ENCODE assay signal across 8 cellular contexts in the genomic region with DNA sequence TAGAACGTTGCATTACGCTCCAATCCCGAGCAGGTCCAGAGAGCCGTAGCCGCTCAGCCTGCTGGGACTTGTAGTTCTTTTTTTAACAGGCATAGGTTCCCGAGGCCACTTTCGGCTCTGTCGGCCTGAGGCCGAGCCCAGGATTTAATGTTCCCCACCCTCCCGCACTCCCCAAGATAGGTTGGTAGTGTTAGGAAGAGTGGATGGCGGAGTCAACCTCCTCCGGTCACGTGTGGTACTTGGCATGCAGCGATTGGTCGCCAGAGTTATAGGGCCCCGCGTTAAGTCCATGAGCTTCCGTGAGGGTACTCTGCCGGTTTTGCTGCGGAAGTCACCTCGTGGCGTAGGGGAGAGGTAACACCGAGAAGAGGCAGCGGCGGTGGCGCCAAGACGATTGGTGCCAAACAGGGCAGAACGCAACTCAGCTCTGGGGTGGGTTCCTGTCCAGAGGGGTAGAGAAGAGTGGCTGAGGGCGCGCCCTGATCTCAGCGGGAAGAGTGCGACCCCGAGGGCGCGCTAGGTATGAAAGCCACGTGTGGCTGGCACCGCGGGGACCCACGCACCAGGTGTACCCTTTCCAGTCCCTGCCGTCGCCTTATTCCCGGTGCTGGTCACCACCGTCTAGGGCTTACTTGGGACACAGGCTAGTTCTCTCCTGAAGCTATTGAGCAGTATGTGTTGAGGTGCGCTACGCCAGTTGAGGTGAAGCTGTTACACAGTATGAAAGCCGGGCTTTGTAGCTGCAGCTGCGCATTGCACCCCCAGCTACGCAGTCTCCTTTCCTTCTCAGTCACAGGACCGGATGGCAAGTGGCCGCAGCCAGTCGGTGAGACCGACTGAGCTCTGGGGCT.
A peak's percentile ranks its signal among the peaks of the same experiment; 100 is the strongest.
DNase-seq lines count a peak whose midpoint lies in the region; ATAC-seq lines count a peak whose summit lies in the region.

No MANE protein-coding gene starts in this region.

- peak; percentile 85 for DNase-seq in NCI-H1092 treated with DMSO at 0.1 percent for 48 hours (lab: John Stamatoyannopoulos, UW)
- DNase-seq in NCI-H1092 (lab: John Stamatoyannopoulos, UW): no peak
- peak; percentile 82 for DNase-seq in NCI-H2171 (lab: John Stamatoyannopoulos, UW)
- DNase-seq in activated naive CD4-positive, alpha-beta T cell treated with anti-CD3 and anti-CD28 coated beads, Interleukin-2, amount 50 U/mL, for 72 hours (ENCODE audit: low spot score in 2 of 2): peak; percentile 60 to 83
- peak; percentile 89 for DNase-seq in left lobe of liver (ENCODE audit: low spot score)
- peak; percentile 71 for DNase-seq in stromal cell of bone marrow (ENCODE audit: low read depth)
- no peak for DNase-seq in central memory CD4-positive, alpha-beta T cell

- H3K9me3 Mint-ChIP-seq in activated naive CD4-positive, alpha-beta T cell treated with anti-CD3 and anti-CD28 coated beads, Interleukin-2, amount 50 U/mL, for 72 hours: no peaks in the 10 kb centered on the region

- peak overlapping the region; percentile 98 to 99 for H3K27ac Mint-ChIP-seq in activated naive CD4-positive, alpha-beta T cell treated with anti-CD3 and anti-CD28 coated beads, Interleukin-2, amount 50 U/mL, for 72 hours

- peaks cover 0 to 5% of the 10 kb centered on the region in 2 donors for H3K36me3 Mint-ChIP-seq in activated naive CD4-positive, alpha-beta T cell treated with anti-CD3 and anti-CD28 coated beads, Interleukin-2, amount 50 U/mL, for 72 hours

- peak; percentile 82 to 91 for ATAC-seq in activated naive CD4-positive, alpha-beta T cell treated with anti-CD3 and anti-CD28 coated beads, Interleukin-2, amount 50 U/mL, for 72 hours
- peak; percentile 93 for ATAC-seq in left lobe of liver
- no peak for ATAC-seq in HG03378 (IDR thresholded peaks at IDR 0.05; ENCODE audit: unreplicated experiment)

Comparison
In these comparisons a context has a peak if more than half of its experiments do, and no peak if none do; other contexts are left out.
1. DNase-seq: peak in NCI-H1092 treated with DMSO at 0.1 percent for 48 hours (single experiment), NCI-H2171 (single experiment), activated naive CD4-positive, alpha-beta T cell treated with anti-CD3 and anti-CD28 coated beads, Interleukin-2, amount 50 U/mL, for 72 hours (2 of 2), left lobe of liver (single experiment) and stromal cell of bone marrow (single experiment); none in NCI-H1092 (single experiment) and central memory CD4-positive, alpha-beta T cell (single experiment).